In genomic region chr4:168139336-168139735, GRCh38 we compare ENCODE assay signal across 23 cellular contexts. TPM values are rescaled to one million over a fixed set of nuclear protein-coding genes. Genes with fewer than 3 reads are reported as not detected.
A peak's percentile ranks its signal among the peaks of the same experiment; 100 is the strongest.
DNase-seq lines count a peak whose midpoint lies in the region; ATAC-seq, FAIRE-seq and TF ChIP-seq lines count a peak whose summit lies in the region.
"Had no signal": no experiment of that assay in that cellular context is flagged by ENCODE, and none has a peak within 500 bp of the region (broad histone marks: within the 10 kb centered on the region; RNA-seq: fewer than 3 reads in every experiment).

No MANE protein-coding gene starts in this region.

- H3K4me2 ChIP-seq in IMR-90 (ENCODE audit: low read depth, low read length) (no peak overlapping the region), astrocyte (ENCODE audit: low read length) (peak overlapping the region; percentile 56)
- H3K4me2 ChIP-seq: KMS-11 had no signal

- peaks cover 4% of the 10 kb centered on the region for H3K27me3 Mint-ChIP-seq in astrocyte (ENCODE audit: low read depth, unreplicated experiment)
- peaks cover 6% of the 10 kb centered on the region for H3K27me3 Mint-ChIP-seq in activated CD4-positive, alpha-beta T cell treated with anti-CD3 and anti-CD28 coated beads, Interleukin-2, amount 10 ng/mL, durations not matched to agents 7 days and 5 days
- H3K27me3 Mint-ChIP-seq: activated CD4-positive, alpha-beta memory T cell treated with anti-CD3 and anti-CD28 coated beads for 36 hours had no signal

- H2BK20ac ChIP-seq in IMR-90 (ENCODE audit: low read depth, low read length): peak overlapping the region; percentile 8; the same call in 1 of the 2 replicates

- no peak for TF ChIP-seq POLR2A in IMR-90 (IDR thresholded peaks at IDR 0.05; ENCODE audit: low read depth, low read length)

- H3K4me3 ChIP-seq in IMR-90 (ENCODE audit: insufficient read depth, low read depth, low read length) (no peak overlapping the region), astrocyte (ENCODE audit: insufficient read depth, low read depth, low read length) (peak overlapping the region; percentile 12)
- H3K4me3 ChIP-seq: gastroesophageal sphincter, Peyer's patch, sigmoid colon had no signal

- no peaks in the 10 kb centered on the region for H3K4me1 ChIP-seq in IMR-90 (ENCODE audit: control insufficient read depth, insufficient read depth, low read length)
- H3K4me1 ChIP-seq in astrocyte (ENCODE audit: insufficient read depth, low read length): peaks cover 21% of the 10 kb centered on the region
- H3K4me1 ChIP-seq: gastroesophageal sphincter, Peyer's patch, sigmoid colon had no signal

- no peak overlapping the region for H3K4me3 Mint-ChIP-seq in astrocyte (ENCODE audit: unreplicated experiment)
- H3K4me3 Mint-ChIP-seq in activated CD4-positive, alpha-beta T cell treated with anti-CD3 and anti-CD28 coated beads, Interleukin-2, amount 10 ng/mL, durations not matched to agents 7 days and 5 days: no peak overlapping the region
- H3K4me3 Mint-ChIP-seq: activated CD4-positive, alpha-beta memory T cell treated with anti-CD3 and anti-CD28 coated beads for 36 hours; activated T-cell treated with anti-CD3 and anti-CD28 coated beads, Interleukin-2, amount 50 U/mL, for 4 hours had no signal

- FAIRE-seq in astrocyte (lab: Jason Lieb, UNC): peak; percentile 60

- H4K5ac ChIP-seq in IMR-90 (ENCODE audit: low read depth, low read length): no peak overlapping the region

- H3K9me3 ChIP-seq in IMR-90 (ENCODE audit: control insufficient read depth, insufficient read depth, low read length): no peaks in the 10 kb centered on the region
- no peaks in the 10 kb centered on the region for H3K9me3 ChIP-seq in astrocyte (ENCODE audit: insufficient read depth, low read depth, low read length)
- H3K9me3 ChIP-seq: gastroesophageal sphincter, Peyer's patch, sigmoid colon had no signal

- H3K56ac ChIP-seq in IMR-90 (ENCODE audit: extremely low read depth, insufficient read depth, low read length): no peak overlapping the region

- peak overlapping the region; percentile 85 for H3K27ac Mint-ChIP-seq in astrocyte (ENCODE audit: unreplicated experiment)
- H3K27ac Mint-ChIP-seq in activated CD4-positive, alpha-beta T cell treated with anti-CD3 and anti-CD28 coated beads, Interleukin-2, amount 10 ng/mL, durations not matched to agents 7 days and 5 days: no peak overlapping the region
- H3K27ac Mint-ChIP-seq: activated CD4-positive, alpha-beta memory T cell treated with anti-CD3 and anti-CD28 coated beads for 36 hours; activated naive CD4-positive, alpha-beta T cell treated with anti-CD3 and anti-CD28 coated beads, Interleukin-2, amount 50 U/mL, for 72 hours had no signal

- H3K27ac ChIP-seq in IMR-90 (ENCODE audit: insufficient read depth, low read length): no peak overlapping the region
- peak overlapping the region; percentile 94 for H3K27ac ChIP-seq in astrocyte (ENCODE audit: low read depth, low read length)
- H3K27ac ChIP-seq: gastroesophageal sphincter, HL-60, KMS-11, Peyer's patch, sigmoid colon had no signal

- no peak overlapping the region; the same call in 1 of the 2 replicates for H3K18ac ChIP-seq in IMR-90 (ENCODE audit: low read depth, low read length)

- H2AFZ ChIP-seq in IMR-90 (replicated peaks; ENCODE audit: low read length, poor library complexity): no peak overlapping the region
- no peak overlapping the region for H2AFZ ChIP-seq in astrocyte (ENCODE audit: low read depth, low read length)

- peaks cover 17% of the 10 kb centered on the region for H3K4me1 Mint-ChIP-seq in astrocyte (ENCODE audit: low read depth, unreplicated experiment)
- H3K4me1 Mint-ChIP-seq in activated CD4-positive, alpha-beta T cell treated with anti-CD3 and anti-CD28 coated beads, Interleukin-2, amount 10 ng/mL, durations not matched to agents 7 days and 5 days: no peaks in the 10 kb centered on the region

- no peak overlapping the region for H3K4ac ChIP-seq in IMR-90 (ENCODE audit: low read depth, low read length)

- no peak overlapping the region for H2AK9ac ChIP-seq in IMR-90 (replicated peaks; ENCODE audit: low read depth, low read length, poor library complexity)

- no peaks in the 10 kb centered on the region for H3K9me1 ChIP-seq in IMR-90 (ENCODE audit: insufficient read depth, low read length)

- no CpG with 5 or more reads among the region's 5 CpGs for WGBS in IMR-90 (ENCODE audit: extremely low coverage in 2 of 2, insufficient read length in 1 of 2), 2 experiments

- H3K9ac ChIP-seq in IMR-90 (ENCODE audit: low read depth, low read length) (no peak overlapping the region), astrocyte (ENCODE audit: low read length) (peak overlapping the region; percentile 71)
- H3K9ac ChIP-seq: KMS-11 had no signal

- H4K20me1 ChIP-seq in IMR-90 (ENCODE audit: insufficient read depth, low read length) (no peaks in the 10 kb centered on the region), astrocyte (ENCODE audit: insufficient read depth, low read length) (no peaks in the 10 kb centered on the region)

- ATAC-seq in IMR-90 (ENCODE audit: low read depth): peak; percentile 67
- no peak for ATAC-seq in GM18861 (IDR thresholded peaks at IDR 0.05; ENCODE audit: unreplicated experiment)
- ATAC-seq: activated naive CD4-positive, alpha-beta T cell treated with anti-CD3 and anti-CD28 coated beads, Interleukin-2, amount 50 U/mL, for 72 hours; activated T-cell treated with anti-CD3 and anti-CD28 coated beads, Interleukin-2, amount 50 U/mL, for 4 hours; gastroesophageal sphincter had no signal

- in situ Hi-C loops in IMR-90 (cut with MboI; ENCODE audit: low sequenced_read_pairs): no loop called here

- H4K8ac ChIP-seq in IMR-90 (ENCODE audit: low read depth in 2 of 2, low read length in 2 of 2): peak overlapping the region in 1 of 2 experiments; percentile 0; a peak in 1 of 4 replicates

- no peak overlapping the region for H2BK120ac ChIP-seq in IMR-90 (ENCODE audit: low read depth, low read length)

- H3K9me3 Mint-ChIP-seq in astrocyte (ENCODE audit: unreplicated experiment): peaks cover 4% of the 10 kb centered on the region
- H3K9me3 Mint-ChIP-seq in activated CD4-positive, alpha-beta T cell treated with anti-CD3 and anti-CD28 coated beads, Interleukin-2, amount 10 ng/mL, durations not matched to agents 7 days and 5 days: no peaks in the 10 kb centered on the region
- H3K9me3 Mint-ChIP-seq: activated CD4-positive, alpha-beta memory T cell treated with anti-CD3 and anti-CD28 coated beads for 36 hours; activated naive CD4-positive, alpha-beta T cell treated with anti-CD3 and anti-CD28 coated beads, Interleukin-2, amount 50 U/mL, for 72 hours; activated T-cell treated with anti-CD3 and anti-CD28 coated beads, Interleukin-2, amount 50 U/mL, for 4 hours had no signal

- no peak overlapping the region for H2AK5ac ChIP-seq in IMR-90 (ENCODE audit: low read depth, low read length)

- TF ChIP-seq CTCF in IMR-90 (conservative IDR thresholded peaks at IDR 0.05; ENCODE audit: low read depth, low read length): no peak
- no peak for TF ChIP-seq CTCF in astrocyte (IDR thresholded peaks at IDR 0.05; ENCODE audit: insufficient read depth, low read depth, low read length)

- DNase-seq in AG20443 (ENCODE audit: low spot score) (peak; percentile 13), IMR-90 (peak; percentile 79), astrocyte (ENCODE audit: low read depth) (peak; percentile 85), glomerular visceral epithelial cell (ENCODE audit: extremely low spot score) (peak; percentile 39), dedifferentiated amniotic fluid mesenchymal stem cell (ENCODE audit: extremely low spot score) (no peak), HuH-7.5 (ENCODE audit: low spot score) (no peak)
- no peak for DNase-seq in activated CD4-positive, alpha-beta T cell treated with anti-CD3 and anti-CD28 coated beads, Interleukin-2, amount 10 ng/mL, durations not matched to agents 7 days and 5 days
- DNase-seq: activated CD4-positive, alpha-beta memory T cell treated with anti-CD3 and anti-CD28 coated beads for 36 hours; activated T-cell treated with anti-CD3 and anti-CD28 coated beads, Interleukin-2, amount 50 U/mL, for 4 hours; NCI-H1105 treated with DMSO at 0.1 percent for 48 hours; NCI-H2171 treated with DMSO at 0.1 percent for 48 hours; Peyer's patch; sigmoid colon; stimulated activated CD4-positive, alpha-beta T cell treated with anti-CD3 and anti-CD28 coated beads, Interleukin-2, amount 100 ng/mL, for 48 hours; substantia nigra; SW 1271 had no signal

- dilution Hi-C loops in IMR-90 (cut with HindIII; ENCODE audit: low sequenced_read_pairs, unreplicated experiment): no loop called here

- H3K14ac ChIP-seq in IMR-90 (replicated peaks; ENCODE audit: low read depth, low read length): no peak overlapping the region

- H3K27me3 ChIP-seq in IMR-90 (ENCODE audit: control insufficient read depth, insufficient read depth, low read length): no peaks in the 10 kb centered on the region
- no peaks in the 10 kb centered on the region for H3K27me3 ChIP-seq in astrocyte (ENCODE audit: insufficient read depth, low read length)
- H3K27me3 ChIP-seq: gastroesophageal sphincter, Peyer's patch, sigmoid colon had no signal

- intact Hi-C loops in IMR-90 (cut with micrococcal nuclease): no loop called here

- no peak overlapping the region for H4K91ac ChIP-seq in IMR-90 (ENCODE audit: insufficient read depth, low read depth, low read length)

- CTCF ChIA-PET in IMR-90 (lab: Yijun Ruan, JAX): no interaction called here
- CTCF ChIA-PET in activated CD4-positive, alpha-beta T cell treated with anti-CD3 and anti-CD28 coated beads, Interleukin-2, amount 10 ng/mL, durations not matched to agents 7 days and 5 days (lab: Charles Lee): interaction anchor here (0.8 kb wide), 1 partner anchor 15 kb away, joined by 3 read pairs; no protein-coding TSS in a partner anchor

- no peaks in the 10 kb centered on the region for H3K79me1 ChIP-seq in IMR-90 (ENCODE audit: low read depth in 1 of 2, low read length in 2 of 2)

- no peak overlapping the region for H3K23ac ChIP-seq in IMR-90 (ENCODE audit: low read depth, low read length)

- POLR2A ChIA-PET in IMR-90 (lab: Charles Lee; ENCODE audit: unreplicated experiment): no interaction called here
- POLR2A ChIA-PET in activated CD4-positive, alpha-beta T cell treated with anti-CD3 and anti-CD28 coated beads, Interleukin-2, amount 10 ng/mL, durations not matched to agents 7 days and 5 days (lab: Charles Lee): no interaction called here

- peak overlapping the region; percentile 97 for H2BK5ac ChIP-seq in IMR-90 (ENCODE audit: low read depth, low read length, poor library complexity, severe bottlenecking)

- no peaks in the 10 kb centered on the region for H3K36me3 Mint-ChIP-seq in astrocyte (ENCODE audit: low read depth, unreplicated experiment)
- no peaks in the 10 kb centered on the region for H3K36me3 Mint-ChIP-seq in activated CD4-positive, alpha-beta T cell treated with anti-CD3 and anti-CD28 coated beads, Interleukin-2, amount 10 ng/mL, durations not matched to agents 7 days and 5 days (ENCODE audit: low read depth)
- H3K36me3 Mint-ChIP-seq: activated CD4-positive, alpha-beta memory T cell treated with anti-CD3 and anti-CD28 coated beads for 36 hours; activated naive CD4-positive, alpha-beta T cell treated with anti-CD3 and anti-CD28 coated beads, Interleukin-2, amount 50 U/mL, for 72 hours had no signal

- H3K36me3 ChIP-seq in IMR-90 (ENCODE audit: control insufficient read depth, insufficient read depth, low read length) (no peaks in the 10 kb centered on the region), astrocyte (ENCODE audit: insufficient read depth, low read length) (no peaks in the 10 kb centered on the region)
- H3K36me3 ChIP-seq: gastroesophageal sphincter, Peyer's patch, sigmoid colon had no signal

- TF ChIP-seq RAD21 in IMR-90 (IDR thresholded peaks at IDR 0.05; ENCODE audit: low read length): no peak

- BruUV-seq in IMR-90 (replicated peaks; lab: Mats Ljungman, UMichigan): no TSS peak

- no peak overlapping the region for H2BK15ac ChIP-seq in IMR-90 (ENCODE audit: low read depth, low read length)

- no peaks in the 10 kb centered on the region for H3K79me2 ChIP-seq in astrocyte (ENCODE audit: insufficient read depth, low read length)

RNA-seq across cellular contexts. Expression of gene ANXA10, which starts 47.0 kb away (rescaled TPM):
- total RNA-seq in IMR-90 (2012; rRNA removed) (0.72 and 1.1 TPM in 2 replicates), astrocyte (0.46 TPM in 1 of 2 replicates, not detected in the other)
- 0.44 and 0.46 TPM in 2 replicates for polyA plus RNA-seq in IMR-90 (2012; rRNA removed)
- polyA plus RNA-seq in IMR-90 (2012; cell fraction: cytosol; rRNA removed): 0.07 and 0.15 TPM in 2 replicates
- 0.26 TPM in 1 of 2 replicates, not detected in the other for polyA plus RNA-seq in IMR-90 (2012; cell fraction: nucleus; rRNA removed; ENCODE audit: low replicate concordance)
- not detected for total RNA-seq in activated CD4-positive, alpha-beta T cell treated with anti-CD3 and anti-CD28 coated beads, Interleukin-2, amount 10 ng/mL, durations not matched to agents 7 days and 5 days
- total RNA-seq: activated CD4-positive, alpha-beta memory T cell treated with anti-CD3 and anti-CD28 coated beads for 36 hours; activated naive CD4-positive, alpha-beta T cell treated with anti-CD3 and anti-CD28 coated beads, Interleukin-2, amount 50 U/mL, for 72 hours; activated T-cell treated with anti-CD3 and anti-CD28 coated beads, Interleukin-2, amount 50 U/mL, for 4 hours; cardiac septum; gastroesophageal sphincter; osteocyte; Peyer's patch; sigmoid colon had no signal

Comparison
In these comparisons a context has a peak if more than half of its experiments do, and no peak if none do; other contexts are left out.
1. DNase-seq: peak in AG20443 (single experiment), IMR-90 (single experiment), astrocyte (single experiment) and glomerular visceral epithelial cell (single experiment); none in activated CD4-positive, alpha-beta T cell treated with anti-CD3 and anti-CD28 coated beads, Interleukin-2, amount 10 ng/mL, durations not matched to agents 7 days and 5 days (single experiment), dedifferentiated amniotic fluid mesenchymal stem cell (single experiment) and HuH-7.5 (single experiment).